Comparison of ENCODE assay signal across 1 cellular context in the genomic region with DNA sequence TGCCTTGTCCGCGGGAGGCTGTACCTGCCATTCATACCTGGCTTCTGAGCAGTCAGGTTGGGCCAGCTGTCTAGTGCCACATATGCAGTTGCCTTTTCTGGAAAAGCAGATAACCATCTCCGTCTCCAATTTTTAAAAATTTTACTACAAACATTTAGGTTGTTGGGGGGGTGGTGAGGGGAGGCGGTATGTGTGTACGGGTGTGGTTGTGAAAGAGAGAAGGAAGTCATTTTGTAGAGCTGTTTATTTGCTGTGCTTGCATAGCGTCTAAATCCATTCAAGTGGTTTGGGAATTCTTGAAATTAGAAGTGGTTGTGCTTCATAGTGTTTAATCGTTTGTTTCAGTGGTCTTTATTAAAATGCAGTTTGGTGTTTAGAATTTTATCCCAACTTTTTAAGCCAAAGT.
TF ChIP-seq lines count a peak whose summit lies in the region.

No MANE protein-coding gene starts in this region.

TF ChIP-seq in SK-N-SH, 30 proteins besides CTCF, POLR2A, EP300 and RAD21 (continued from another document):
- TF ChIP-seq, protein P1, sequence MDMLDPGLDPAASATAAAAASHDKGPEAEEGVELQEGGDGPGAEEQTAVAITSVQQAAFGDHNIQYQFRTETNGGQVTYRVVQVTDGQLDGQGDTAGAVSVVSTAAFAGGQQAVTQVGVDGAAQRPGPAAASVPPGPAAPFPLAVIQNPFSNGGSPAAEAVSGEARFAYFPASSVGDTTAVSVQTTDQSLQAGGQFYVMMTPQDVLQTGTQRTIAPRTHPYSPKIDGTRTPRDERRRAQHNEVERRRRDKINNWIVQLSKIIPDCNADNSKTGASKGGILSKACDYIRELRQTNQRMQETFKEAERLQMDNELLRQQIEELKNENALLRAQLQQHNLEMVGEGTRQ (IDR thresholded peaks at IDR 0.05; ENCODE audit: borderline replicate concordance, low read depth, low read length): no peak
- TF ChIP-seq TAF1 (IDR thresholded peaks at IDR 0.05; ENCODE audit: borderline replicate concordance, low read depth, low read length) (no peak), MEF2A (IDR thresholded peaks at IDR 0.05; ENCODE audit: borderline replicate concordance, low read depth) (no peak), TCF12 (IDR thresholded peaks at IDR 0.05) (no peak), NRF1 (IDR thresholded peaks at IDR 0.05; ENCODE audit: low read depth, low read length) (no peak), FOXJ3 (CRISPR knock-in tag; IDR thresholded peaks at IDR 0.05) (no peak)
- TF ChIP-seq, protein P2, sequence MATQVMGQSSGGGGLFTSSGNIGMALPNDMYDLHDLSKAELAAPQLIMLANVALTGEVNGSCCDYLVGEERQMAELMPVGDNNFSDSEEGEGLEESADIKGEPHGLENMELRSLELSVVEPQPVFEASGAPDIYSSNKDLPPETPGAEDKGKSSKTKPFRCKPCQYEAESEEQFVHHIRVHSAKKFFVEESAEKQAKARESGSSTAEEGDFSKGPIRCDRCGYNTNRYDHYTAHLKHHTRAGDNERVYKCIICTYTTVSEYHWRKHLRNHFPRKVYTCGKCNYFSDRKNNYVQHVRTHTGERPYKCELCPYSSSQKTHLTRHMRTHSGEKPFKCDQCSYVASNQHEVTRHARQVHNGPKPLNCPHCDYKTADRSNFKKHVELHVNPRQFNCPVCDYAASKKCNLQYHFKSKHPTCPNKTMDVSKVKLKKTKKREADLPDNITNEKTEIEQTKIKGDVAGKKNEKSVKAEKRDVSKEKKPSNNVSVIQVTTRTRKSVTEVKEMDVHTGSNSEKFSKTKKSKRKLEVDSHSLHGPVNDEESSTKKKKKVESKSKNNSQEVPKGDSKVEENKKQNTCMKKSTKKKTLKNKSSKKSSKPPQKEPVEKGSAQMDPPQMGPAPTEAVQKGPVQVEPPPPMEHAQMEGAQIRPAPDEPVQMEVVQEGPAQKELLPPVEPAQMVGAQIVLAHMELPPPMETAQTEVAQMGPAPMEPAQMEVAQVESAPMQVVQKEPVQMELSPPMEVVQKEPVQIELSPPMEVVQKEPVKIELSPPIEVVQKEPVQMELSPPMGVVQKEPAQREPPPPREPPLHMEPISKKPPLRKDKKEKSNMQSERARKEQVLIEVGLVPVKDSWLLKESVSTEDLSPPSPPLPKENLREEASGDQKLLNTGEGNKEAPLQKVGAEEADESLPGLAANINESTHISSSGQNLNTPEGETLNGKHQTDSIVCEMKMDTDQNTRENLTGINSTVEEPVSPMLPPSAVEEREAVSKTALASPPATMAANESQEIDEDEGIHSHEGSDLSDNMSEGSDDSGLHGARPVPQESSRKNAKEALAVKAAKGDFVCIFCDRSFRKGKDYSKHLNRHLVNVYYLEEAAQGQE (IDR thresholded peaks at IDR 0.05; ENCODE audit: low read depth, low read length): no peak
- TF ChIP-seq, protein P3, sequence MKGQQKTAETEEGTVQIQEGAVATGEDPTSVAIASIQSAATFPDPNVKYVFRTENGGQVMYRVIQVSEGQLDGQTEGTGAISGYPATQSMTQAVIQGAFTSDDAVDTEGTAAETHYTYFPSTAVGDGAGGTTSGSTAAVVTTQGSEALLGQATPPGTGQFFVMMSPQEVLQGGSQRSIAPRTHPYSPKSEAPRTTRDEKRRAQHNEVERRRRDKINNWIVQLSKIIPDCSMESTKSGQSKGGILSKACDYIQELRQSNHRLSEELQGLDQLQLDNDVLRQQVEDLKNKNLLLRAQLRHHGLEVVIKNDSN (IDR thresholded peaks at IDR 0.05; ENCODE audit: borderline replicate concordance, low read depth): no peak
- TF ChIP-seq, protein P4, sequence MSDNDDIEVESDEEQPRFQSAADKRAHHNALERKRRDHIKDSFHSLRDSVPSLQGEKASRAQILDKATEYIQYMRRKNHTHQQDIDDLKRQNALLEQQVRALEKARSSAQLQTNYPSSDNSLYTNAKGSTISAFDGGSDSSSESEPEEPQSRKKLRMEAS (IDR thresholded peaks at IDR 0.05; ENCODE audit: low read depth): 0 out of 2 replicates have a peak, but pooled peaks have one; percentile 1
- TF ChIP-seq, protein P5, sequence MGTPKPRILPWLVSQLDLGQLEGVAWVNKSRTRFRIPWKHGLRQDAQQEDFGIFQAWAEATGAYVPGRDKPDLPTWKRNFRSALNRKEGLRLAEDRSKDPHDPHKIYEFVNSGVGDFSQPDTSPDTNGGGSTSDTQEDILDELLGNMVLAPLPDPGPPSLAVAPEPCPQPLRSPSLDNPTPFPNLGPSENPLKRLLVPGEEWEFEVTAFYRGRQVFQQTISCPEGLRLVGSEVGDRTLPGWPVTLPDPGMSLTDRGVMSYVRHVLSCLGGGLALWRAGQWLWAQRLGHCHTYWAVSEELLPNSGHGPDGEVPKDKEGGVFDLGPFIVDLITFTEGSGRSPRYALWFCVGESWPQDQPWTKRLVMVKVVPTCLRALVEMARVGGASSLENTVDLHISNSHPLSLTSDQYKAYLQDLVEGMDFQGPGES (IDR thresholded peaks at IDR 0.05; ENCODE audit: low read depth, low read length): no peak
